8 cellular contexts compared by ENCODE assay signal in the genomic region with DNA sequence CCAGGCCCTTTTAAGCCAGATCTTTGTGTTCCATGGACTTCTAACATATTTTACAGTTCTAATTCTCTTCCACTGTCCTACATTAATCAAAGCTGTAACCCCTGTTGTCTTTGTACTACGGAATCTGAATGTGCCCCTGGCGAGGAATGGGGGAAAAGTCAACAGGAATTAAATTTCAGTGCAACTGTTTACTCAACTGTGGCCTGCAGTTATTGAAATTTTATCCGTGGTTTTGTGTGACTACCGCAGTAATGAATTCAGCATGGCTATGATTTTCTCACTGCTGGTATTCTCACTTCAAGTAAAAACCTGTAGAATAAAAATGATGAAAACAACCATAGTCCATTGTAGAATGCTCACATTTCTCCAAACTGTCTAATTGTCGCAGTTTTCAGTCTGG.
DNase-seq lines count a peak whose midpoint lies in the region; ATAC-seq and TF ChIP-seq lines count a peak whose summit lies in the region.

No MANE protein-coding gene starts in this region.

- H3K4me1 Mint-ChIP-seq in nephron = peaks cover 38% of the 10 kb centered on the region

- intact Hi-C loops in aorta (cut with DNase I) = no loop called here

- peak; percentile 65 for DNase-seq in ELR (ENCODE audit: low read depth)
- DNase-seq in NCI-H1417 treated with DMSO at 0.1 percent for 48 hours (lab: John Stamatoyannopoulos, UW) = peak; percentile 28
- peak; percentile 79 for DNase-seq in amniotic epithelial cell (ENCODE audit: low read depth)
- no peak for DNase-seq in SKM-1 treated with dmso at 0.1 percent for 144 hours (lab: John Stamatoyannopoulos, UW; ENCODE audit: unreplicated experiment)
- DNase-seq in aorta = no peak

- H3K4me3 Mint-ChIP-seq in nephron = peak overlapping the region; percentile 4 to 54 (median 20)

- no peak overlapping the region for H3K27ac ChIP-seq in aorta (ENCODE audit: low read depth in 1 of 2, low read length in 2 of 2)

- peaks cover 0 to 2% of the 10 kb centered on the region in 2 donors for H3K4me1 ChIP-seq in aorta (ENCODE audit: control insufficient read depth in 1 of 2, insufficient read depth in 2 of 2, low read length in 2 of 2)

- 56 to 67% methylated on average over 5 of the region's 5 CpGs for WGBS in aorta, 2 donors

- H3K9me3 ChIP-seq in aorta (ENCODE audit: control insufficient read depth, low read length) = no peaks in the 10 kb centered on the region

- no peak overlapping the region for H3K4me3 ChIP-seq in aorta (ENCODE audit: low read length in 2 of 2)

- TF ChIP-seq CTCF in nephron (IDR thresholded peaks at IDR 0.05; ENCODE audit: unreplicated experiment in 3 of 3) = no peak

- no peaks in the 10 kb centered on the region for H3K27me3 Mint-ChIP-seq in nephron (ENCODE audit: low read depth)

- peaks cover 9% of the 10 kb centered on the region for H3K36me3 Mint-ChIP-seq in nephron (ENCODE audit: low read depth)

- ATAC-seq in HG03108 (IDR thresholded peaks at IDR 0.05; ENCODE audit: unreplicated experiment) (no peak), HG03457 (IDR thresholded peaks at IDR 0.05; ENCODE audit: unreplicated experiment) (no peak), aorta (ENCODE audit: low FRiP score) (no peak)

- H3K27me3 ChIP-seq in aorta (ENCODE audit: control insufficient read depth in 1 of 2, insufficient read depth in 2 of 2, low read length in 1 of 2) = no peaks in the 10 kb centered on the region

- H3K9me3 Mint-ChIP-seq in nephron = no peaks in the 10 kb centered on the region

- H3K36me3 ChIP-seq in aorta (ENCODE audit: control insufficient read depth in 1 of 2, insufficient read depth in 2 of 2, low read length in 1 of 2) = no peaks in the 10 kb centered on the region

- peak overlapping the region; percentile 45 to 85 (median 48) for H3K27ac Mint-ChIP-seq in nephron

Comparison
In these comparisons a context has a peak if more than half of its experiments do, and no peak if none do; other contexts are left out.
1. DNase-seq: peak in ELR (single experiment), NCI-H1417 treated with DMSO at 0.1 percent for 48 hours (single experiment) and amniotic epithelial cell (single experiment); none in SKM-1 treated with dmso at 0.1 percent for 144 hours (single experiment) and aorta (0 of 2).